Comparison of ENCODE assay signal across 1 cellular context in the genomic region with DNA sequence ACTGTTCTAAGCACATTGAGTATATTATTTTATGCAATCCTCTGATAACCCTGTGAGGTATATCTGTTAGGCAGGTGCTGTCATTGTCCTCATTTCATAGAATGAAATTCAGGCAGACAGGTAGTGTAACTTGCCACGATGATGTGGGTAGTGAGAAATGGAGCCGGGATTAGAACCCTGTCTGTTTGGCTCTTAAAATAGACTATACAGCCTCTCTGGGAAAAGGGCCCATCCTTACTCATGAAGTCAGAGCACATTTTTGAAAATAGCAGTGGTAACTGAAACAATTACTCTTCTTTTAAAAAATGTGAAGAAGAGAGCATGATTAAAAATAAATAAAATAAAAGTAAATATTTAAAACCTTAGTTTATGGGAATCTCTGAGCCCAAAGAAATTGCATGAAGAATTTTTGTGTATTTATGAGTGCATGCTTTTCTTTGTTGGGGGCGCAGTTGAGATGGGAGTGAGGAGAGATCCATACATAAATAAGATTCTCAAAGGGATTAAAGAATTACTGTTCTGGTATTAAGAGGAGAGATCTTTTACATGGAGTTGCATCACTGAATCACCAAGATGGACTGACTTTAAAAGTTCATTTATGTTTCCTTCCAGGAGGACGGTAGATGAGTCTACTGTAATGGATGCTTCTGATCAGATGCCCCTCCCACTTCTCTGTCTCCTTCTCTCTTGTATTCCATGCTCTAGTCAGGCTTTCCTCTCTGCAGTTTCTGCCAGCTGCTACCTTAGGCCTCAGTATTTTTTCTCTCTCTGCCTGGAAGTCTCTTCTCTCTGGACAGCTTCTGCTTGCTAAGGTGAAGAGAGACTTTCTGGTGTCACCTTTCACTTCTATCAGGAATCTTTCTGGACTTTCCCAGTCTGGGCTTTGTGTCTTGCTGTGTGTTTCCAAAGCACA.
TF ChIP-seq lines count a peak whose summit lies in the region.

No MANE protein-coding gene starts in this region.

TF ChIP-seq in GM12878, 131 proteins besides CTCF, POLR2A, EP300 and RAD21 (continued from another document):
- TF ChIP-seq, protein P1, sequence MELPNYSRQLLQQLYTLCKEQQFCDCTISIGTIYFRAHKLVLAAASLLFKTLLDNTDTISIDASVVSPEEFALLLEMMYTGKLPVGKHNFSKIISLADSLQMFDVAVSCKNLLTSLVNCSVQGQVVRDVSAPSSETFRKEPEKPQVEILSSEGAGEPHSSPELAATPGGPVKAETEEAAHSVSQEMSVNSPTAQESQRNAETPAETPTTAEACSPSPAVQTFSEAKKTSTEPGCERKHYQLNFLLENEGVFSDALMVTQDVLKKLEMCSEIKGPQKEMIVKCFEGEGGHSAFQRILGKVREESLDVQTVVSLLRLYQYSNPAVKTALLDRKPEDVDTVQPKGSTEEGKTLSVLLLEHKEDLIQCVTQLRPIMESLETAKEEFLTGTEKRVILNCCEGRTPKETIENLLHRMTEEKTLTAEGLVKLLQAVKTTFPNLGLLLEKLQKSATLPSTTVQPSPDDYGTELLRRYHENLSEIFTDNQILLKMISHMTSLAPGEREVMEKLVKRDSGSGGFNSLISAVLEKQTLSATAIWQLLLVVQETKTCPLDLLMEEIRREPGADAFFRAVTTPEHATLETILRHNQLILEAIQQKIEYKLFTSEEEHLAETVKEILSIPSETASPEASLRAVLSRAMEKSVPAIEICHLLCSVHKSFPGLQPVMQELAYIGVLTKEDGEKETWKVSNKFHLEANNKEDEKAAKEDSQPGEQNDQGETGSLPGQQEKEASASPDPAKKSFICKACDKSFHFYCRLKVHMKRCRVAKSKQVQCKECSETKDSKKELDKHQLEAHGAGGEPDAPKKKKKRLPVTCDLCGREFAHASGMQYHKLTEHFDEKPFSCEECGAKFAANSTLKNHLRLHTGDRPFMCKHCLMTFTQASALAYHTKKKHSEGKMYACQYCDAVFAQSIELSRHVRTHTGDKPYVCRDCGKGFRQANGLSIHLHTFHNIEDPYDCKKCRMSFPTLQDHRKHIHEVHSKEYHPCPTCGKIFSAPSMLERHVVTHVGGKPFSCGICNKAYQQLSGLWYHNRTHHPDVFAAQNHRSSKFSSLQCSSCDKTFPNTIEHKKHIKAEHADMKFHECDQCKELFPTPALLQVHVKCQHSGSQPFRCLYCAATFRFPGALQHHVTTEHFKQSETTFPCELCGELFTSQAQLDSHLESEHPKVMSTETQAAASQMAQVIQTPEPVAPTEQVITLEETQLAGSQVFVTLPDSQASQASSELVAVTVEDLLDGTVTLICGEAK (IDR thresholded peaks at IDR 0.05; ENCODE audit: borderline replicate concordance) = no peak
- TF ChIP-seq, protein P2, sequence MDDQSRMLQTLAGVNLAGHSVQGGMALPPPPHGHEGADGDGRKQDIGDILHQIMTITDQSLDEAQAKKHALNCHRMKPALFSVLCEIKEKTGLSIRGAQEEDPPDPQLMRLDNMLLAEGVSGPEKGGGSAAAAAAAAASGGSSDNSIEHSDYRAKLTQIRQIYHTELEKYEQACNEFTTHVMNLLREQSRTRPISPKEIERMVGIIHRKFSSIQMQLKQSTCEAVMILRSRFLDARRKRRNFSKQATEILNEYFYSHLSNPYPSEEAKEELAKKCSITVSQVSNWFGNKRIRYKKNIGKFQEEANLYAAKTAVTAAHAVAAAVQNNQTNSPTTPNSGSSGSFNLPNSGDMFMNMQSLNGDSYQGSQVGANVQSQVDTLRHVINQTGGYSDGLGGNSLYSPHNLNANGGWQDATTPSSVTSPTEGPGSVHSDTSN (IDR thresholded peaks at IDR 0.05; ENCODE audit: insufficient replicate concordance, low read depth, low read length) = no peak
- no peak for TF ChIP-seq SREBF1 (IDR thresholded peaks at IDR 0.05; ENCODE audit: low read length)
